In genomic region chr6:11043961-11044711, GRCh38 we compare ENCODE assay signal across 1 cellular context.
TF ChIP-seq lines count a peak whose summit lies in the region.

Gene ELOVL2 (minus strand): TSS chr6:11044305. CDS start chr6:11044230, 75 bp downstream.

TF ChIP-seq in K562, 482 proteins besides CTCF, POLR2A, EP300 and RAD21 (continued from another document and continues in another):
- TF ChIP-seq GMEB1 (CRISPR knock-in tag; IDR thresholded peaks at IDR 0.05) (0 out of 2 replicates have a peak, but pooled peaks have one; percentile 17), ZFP1 (CRISPR knock-in tag; IDR thresholded peaks at IDR 0.05) (no peak), ZNF639 (CRISPR knock-in tag; conservative IDR thresholded peaks at IDR 0.05 in 1 of 2, IDR thresholded peaks at IDR 0.05 in 1 of 2) (peak in 1 of 2 experiments; percentile 20; a peak in 1 of 4 replicates), CEBPB (tag; IDR thresholded peaks at IDR 0.05) (no peak), ELF1 (tag; IDR thresholded peaks at IDR 0.05) (no peak), BRD9 (IDR thresholded peaks at IDR 0.05; ENCODE audit: low read depth, partially characterized antibody) (no peak), PHF8 (IDR thresholded peaks at IDR 0.05; ENCODE audit: borderline replicate concordance, low read length) (no peak; the same call in 1 of the 2 replicates), FOXP4 (CRISPR knock-in tag; IDR thresholded peaks at IDR 0.05; ENCODE audit: borderline replicate concordance) (no peak), ZBTB12 (CRISPR knock-in tag; IDR thresholded peaks at IDR 0.05) (no peak), FOSL1 (tag; conservative IDR thresholded peaks at IDR 0.05) (no peak), NR0B1 (IDR thresholded peaks at IDR 0.05; ENCODE audit: partially characterized antibody) (no peak), GABPB2 (CRISPR knock-in tag; conservative IDR thresholded peaks at IDR 0.05) (no peak), RERE (CRISPR knock-in tag; IDR thresholded peaks at IDR 0.05; ENCODE audit: borderline replicate concordance) (no peak), GTF2F1 (IDR thresholded peaks at IDR 0.05; ENCODE audit: low read depth, low read length) (no peak), RBBP5 (IDR thresholded peaks at IDR 0.05; ENCODE audit: borderline replicate concordance, insufficient read depth, low read length, poor library complexity, severe bottlenecking) (no peak), ESRRB (CRISPR knock-in tag; IDR thresholded peaks at IDR 0.05; ENCODE audit: borderline replicate concordance) (no peak), POLR2AphosphoS5 (IDR thresholded peaks at IDR 0.05; ENCODE audit: control insufficient read depth, insufficient read depth, low read depth, low read length) (no peak), HMG20A (CRISPR knock-in tag; conservative IDR thresholded peaks at IDR 0.05) (no peak), MTF1 (CRISPR knock-in tag; IDR thresholded peaks at IDR 0.05; ENCODE audit: borderline replicate concordance) (no peak), C11orf30 (IDR thresholded peaks at IDR 0.05; ENCODE audit: low read depth) (no peak), ZZZ3 (IDR thresholded peaks at IDR 0.05) (no peak), HDAC3 (IDR thresholded peaks at IDR 0.05; ENCODE audit: borderline replicate concordance, partially characterized antibody) (no peak), SIN3B (IDR thresholded peaks at IDR 0.05; ENCODE audit: low read depth) (0 out of 2 replicates have a peak, but pooled peaks have one; percentile 47), SMAD4 (CRISPR knock-in tag; conservative IDR thresholded peaks at IDR 0.05) (peak; percentile 68; the same call in 1 of the 2 replicates), ZNF668 (CRISPR knock-in tag; IDR thresholded peaks at IDR 0.05) (no peak), RB1 (IDR thresholded peaks at IDR 0.05; ENCODE audit: low read depth) (peak; percentile 94), ZNF232 (CRISPR knock-in tag; IDR thresholded peaks at IDR 0.05) (no peak), KLF1 (tag; IDR thresholded peaks at IDR 0.05) (no peak), STAT5B (CRISPR knock-in tag; IDR thresholded peaks at IDR 0.05) (no peak), KAT7 (CRISPR knock-in tag; IDR thresholded peaks at IDR 0.05; ENCODE audit: borderline replicate concordance) (peak; percentile 66; the same call in 1 of the 2 replicates), POLR2AphosphoS2 (IDR thresholded peaks at IDR 0.05; ENCODE audit: low read length) (no peak), CBX3 (IDR thresholded peaks at IDR 0.05; ENCODE audit: borderline replicate concordance in 1 of 2, low read length in 2 of 2) (peak in 1 of 2 experiments; percentile 81; a peak in 1 of 3 replicates), MXI1 (IDR thresholded peaks at IDR 0.05; ENCODE audit: low read depth, low read length) (no peak), PCBP2 (IDR thresholded peaks at IDR 0.05; ENCODE audit: low read depth, low read length, poor library complexity, severe bottlenecking) (no peak), ZHX1 (conservative IDR thresholded peaks at IDR 0.05; ENCODE audit: low read length) (no peak), ZNF41 (CRISPR knock-in tag; conservative IDR thresholded peaks at IDR 0.05) (no peak), BMI1 (IDR thresholded peaks at IDR 0.05; ENCODE audit: low read length) (no peak), MEF2D (tag; conservative IDR thresholded peaks at IDR 0.05; ENCODE audit: low read depth) (no peak), CREB5 (CRISPR knock-in tag; IDR thresholded peaks at IDR 0.05) (no peak), TCF15 (CRISPR knock-in tag; IDR thresholded peaks at IDR 0.05) (no peak), HNRNPK (IDR thresholded peaks at IDR 0.05; ENCODE audit: low read depth, low read length, poor library complexity, severe bottlenecking) (no peak), MAFG (tag; conservative IDR thresholded peaks at IDR 0.05) (no peak), HDGF (IDR thresholded peaks at IDR 0.05) (no peak), FOXO4 (CRISPR knock-in tag; IDR thresholded peaks at IDR 0.05) (no peak), WHSC1 (IDR thresholded peaks at IDR 0.05; ENCODE audit: low read length) (no peak), CBX5 (IDR thresholded peaks at IDR 0.05; ENCODE audit: borderline replicate concordance, low read depth) (0 out of 2 replicates have a peak, but pooled peaks have one; percentile 51), EWSR1 (IDR thresholded peaks at IDR 0.05; ENCODE audit: borderline replicate concordance, low read depth, partially characterized antibody) (no peak)
